12 cellular contexts compared by ENCODE assay signal in the genomic region with DNA sequence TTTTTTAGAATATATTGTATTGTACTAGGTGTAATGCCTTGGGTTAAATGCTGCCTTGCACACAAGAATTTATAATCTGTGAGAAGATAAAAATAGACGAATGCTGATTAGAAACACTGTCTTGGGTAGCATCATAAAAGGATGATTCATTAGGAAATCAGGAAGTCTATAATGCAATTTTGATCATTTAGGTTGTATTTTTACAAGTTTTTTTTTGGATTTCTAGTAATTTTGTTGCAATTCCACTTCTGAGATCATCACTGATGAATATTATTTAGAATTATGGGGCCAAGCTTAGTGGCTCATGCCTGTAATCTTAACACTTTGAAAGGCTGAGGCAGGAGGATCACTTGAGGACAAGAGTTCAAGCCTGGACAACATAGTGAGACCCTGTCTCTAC. TPM values are rescaled to one million over a fixed set of nuclear protein-coding genes. Genes with fewer than 3 reads are reported as not detected.
DNase-seq lines count a peak whose midpoint lies in the region; ATAC-seq and TF ChIP-seq lines count a peak whose summit lies in the region.
"Had no signal": no experiment of that assay in that cellular context is flagged by ENCODE, and none has a peak within 500 bp of the region (broad histone marks: within the 10 kb centered on the region; RNA-seq: fewer than 3 reads in every experiment).

No MANE protein-coding gene starts in this region.

- H3K79me2 ChIP-seq in osteoblast (ENCODE audit: insufficient read depth, low read length) = peaks cover 78% of the 10 kb centered on the region

- peaks cover 25% of the 10 kb centered on the region for H4K20me1 ChIP-seq in osteoblast (ENCODE audit: insufficient read depth, low read length)

- intact Hi-C loops in right cardiac atrium (cut with DNase I) = no loop called here
- intact Hi-C loops in left ventricle myocardium superior (cut with micrococcal nuclease) = no loop called here
- intact Hi-C loops in uterus (cut with DNase I; ENCODE audit: low total_unique reads) = no loop called here

- H3K27ac ChIP-seq in right cardiac atrium (ENCODE audit: low read length) (peak overlapping the region; percentile 26), osteoblast (ENCODE audit: low read depth, low read length) (peak overlapping the region; percentile 99), uterus (peak overlapping the region; percentile 89 to 96)

- H3K36me3 Mint-ChIP-seq in effector memory CD8-positive, alpha-beta T cell (ENCODE audit: insufficient read depth) = peaks cover 17% of the 10 kb centered on the region
- peaks cover 2% of the 10 kb centered on the region for H3K36me3 Mint-ChIP-seq in T-helper 2 cell treated with Interferon-gamma antibody and Interleukin-4, amounts not matched to agents 5 μg/mL and 100 μg/mL, for 36 hours (ENCODE audit: low read depth)

- no peak for DNase-seq in right cardiac atrium
- DNase-seq in left ventricle myocardium superior = no peak
- no peak for DNase-seq in effector memory CD8-positive, alpha-beta T cell
- peak; percentile 43 for DNase-seq in osteoblast (ENCODE audit: insufficient read length, low spot score, missing footprints)
- DNase-seq in uterus = no peak
- DNase-seq in GM13977 (ENCODE audit: low spot score) = no peak
- DNase-seq in T-helper 2 cell treated with Interferon-gamma antibody and Interleukin-4, amounts not matched to agents 5 μg/mL and 100 μg/mL, for 36 hours (ENCODE audit: low spot score) = no peak
- no peak for DNase-seq in islet precursor cell
- DNase-seq: activated T-cell treated with anti-CD3 and anti-CD28 coated beads, Interleukin-2, amount 50 U/mL, for 24 hours; small intestine had no signal

- H2AFZ ChIP-seq in osteoblast (ENCODE audit: low read length) = no peak overlapping the region

- H3K27me3 ChIP-seq in right cardiac atrium (ENCODE audit: control insufficient read depth, insufficient read depth) (no peaks in the 10 kb centered on the region), osteoblast (ENCODE audit: insufficient read depth, low read length) (no peaks in the 10 kb centered on the region), uterus (no peaks in the 10 kb centered on the region)

- 22% methylated on average over 1 of the region's 1 CpG for WGBS in right cardiac atrium

- no peaks in the 10 kb centered on the region for H3K36me3 ChIP-seq in osteoblast (ENCODE audit: insufficient read depth, low read length)
- no peaks in the 10 kb centered on the region for H3K36me3 ChIP-seq in uterus

- in situ Hi-C loops in GM13977 (cut with MboI; ENCODE audit: low pct_unique_long_range_greater_than_20kb, low sequenced_read_pairs, unreplicated experiment) = no loop called here

- no peak overlapping the region for H3K4me3 Mint-ChIP-seq in effector memory CD8-positive, alpha-beta T cell
- H3K4me3 Mint-ChIP-seq in T-helper 2 cell treated with Interferon-gamma antibody and Interleukin-4, amounts not matched to agents 5 μg/mL and 100 μg/mL, for 36 hours = no peak overlapping the region
- H3K4me3 Mint-ChIP-seq: activated CD4-positive, alpha-beta T cell treated with anti-CD3 and anti-CD28 coated beads for 36 hours; activated T-cell treated with anti-CD3 and anti-CD28 coated beads, Interleukin-2, amount 50 U/mL, for 24 hours had no signal

- H3K4me3 ChIP-seq in right cardiac atrium (ENCODE audit: low read length) (no peak overlapping the region), osteoblast (ENCODE audit: insufficient read depth, low read length) (no peak overlapping the region), uterus (no peak overlapping the region)
- H3K4me3 ChIP-seq: GM12878 had no signal

- no peaks in the 10 kb centered on the region for H3K9me3 ChIP-seq in right cardiac atrium (ENCODE audit: control insufficient read depth, low read length)
- no peaks in the 10 kb centered on the region for H3K9me3 ChIP-seq in osteoblast (ENCODE audit: low read depth, low read length)
- no peaks in the 10 kb centered on the region for H3K9me3 ChIP-seq in uterus

- peak overlapping the region; percentile 16 to 69 for H3K27ac Mint-ChIP-seq in effector memory CD8-positive, alpha-beta T cell
- H3K27ac Mint-ChIP-seq in T-helper 2 cell treated with Interferon-gamma antibody and Interleukin-4, amounts not matched to agents 5 μg/mL and 100 μg/mL, for 36 hours = no peak overlapping the region
- H3K27ac Mint-ChIP-seq: activated CD4-positive, alpha-beta T cell treated with anti-CD3 and anti-CD28 coated beads for 36 hours had no signal

- peaks cover 31% of the 10 kb centered on the region for H3K4me1 ChIP-seq in right cardiac atrium (ENCODE audit: control insufficient read depth, insufficient read depth, low read length)
- H3K4me1 ChIP-seq in osteoblast (ENCODE audit: insufficient read depth, low read length) = peaks cover 69% of the 10 kb centered on the region
- H3K4me1 ChIP-seq in uterus = peaks cover 20 to 24% of the 10 kb centered on the region in 2 donors

- TF ChIP-seq CTCF in osteoblast (IDR thresholded peaks at IDR 0.05; ENCODE audit: extremely low read depth, low read depth, low read length) = no peak
- TF ChIP-seq CTCF in uterus (IDR thresholded peaks at IDR 0.05) = no peak
- no peak for TF ChIP-seq CTCF in GM13977 (IDR thresholded peaks at IDR 0.05; ENCODE audit: extremely low read depth, insufficient read depth, missing control alignments)

- H3K9me3 Mint-ChIP-seq in effector memory CD8-positive, alpha-beta T cell = no peaks in the 10 kb centered on the region
- H3K9me3 Mint-ChIP-seq in T-helper 2 cell treated with Interferon-gamma antibody and Interleukin-4, amounts not matched to agents 5 μg/mL and 100 μg/mL, for 36 hours = no peaks in the 10 kb centered on the region
- H3K9me3 Mint-ChIP-seq: activated T-cell treated with anti-CD3 and anti-CD28 coated beads, Interleukin-2, amount 50 U/mL, for 24 hours had no signal

- ATAC-seq in right cardiac atrium = no peak
- no peak for ATAC-seq in left ventricle myocardium superior
- ATAC-seq in effector memory CD8-positive, alpha-beta T cell (replicated peaks) = no peak
- ATAC-seq: activated CD4-positive, alpha-beta T cell treated with anti-CD3 and anti-CD28 coated beads for 36 hours had no signal

- TF ChIP-seq POLR2A in uterus (IDR thresholded peaks at IDR 0.05) = no peak

- H3K4me1 Mint-ChIP-seq in effector memory CD8-positive, alpha-beta T cell (ENCODE audit: low read depth in 2 of 2) = peaks cover 42 to 50% of the 10 kb centered on the region in 2 donors
- peaks cover 42% of the 10 kb centered on the region for H3K4me1 Mint-ChIP-seq in T-helper 2 cell treated with Interferon-gamma antibody and Interleukin-4, amounts not matched to agents 5 μg/mL and 100 μg/mL, for 36 hours (ENCODE audit: low read depth)

- H3K27me3 Mint-ChIP-seq in effector memory CD8-positive, alpha-beta T cell = no peaks in the 10 kb centered on the region
- no peaks in the 10 kb centered on the region for H3K27me3 Mint-ChIP-seq in T-helper 2 cell treated with Interferon-gamma antibody and Interleukin-4, amounts not matched to agents 5 μg/mL and 100 μg/mL, for 36 hours (ENCODE audit: low read depth)
- H3K27me3 Mint-ChIP-seq: activated CD4-positive, alpha-beta T cell treated with anti-CD3 and anti-CD28 coated beads for 36 hours; activated T-cell treated with anti-CD3 and anti-CD28 coated beads, Interleukin-2, amount 50 U/mL, for 24 hours had no signal

- peak overlapping the region; percentile 42 for H3K4me2 ChIP-seq in osteoblast (ENCODE audit: insufficient read depth, low read length)

RNA-seq across cellular contexts. Expression of a gene that starts 29.6 kb away (rescaled TPM):
- 10 to 100 TPM; 35.2 to 50.5 (median 37.8) TPM for total RNA-seq in right cardiac atrium
- 19.1 TPM for polyA plus RNA-seq in right cardiac atrium
- total RNA-seq in left ventricle myocardium superior = 22.4 TPM
- total RNA-seq in osteoblast = 76.4 and 85.5 TPM in 2 replicates
- 10 to 100 TPM; 27.4 to 79.2 (median 55.3) TPM for total RNA-seq in uterus

RNA-seq across cellular contexts. Expression of a gene that starts 58.9 kb away (rescaled TPM):
- total RNA-seq in right cardiac atrium = 1 to 10 TPM; 1.8 to 4.8 (median 2.4) TPM
- polyA plus RNA-seq in right cardiac atrium = 1.8 TPM
- 1.5 TPM for total RNA-seq in left ventricle myocardium superior
- total RNA-seq in osteoblast = 2.9 and 3.6 TPM in 2 replicates
- total RNA-seq in uterus = 10 to 100 TPM in 2 of 4 donors, 1 to 10 TPM in 2; 1.2 to 16.9 (median 8.5) TPM

RNA-seq across cellular contexts. Expression of a gene that starts 59.1 kb away (rescaled TPM):
- total RNA-seq in right cardiac atrium = 10 to 100 TPM; 13.0 to 18.3 (median 14.9) TPM
- polyA plus RNA-seq in right cardiac atrium = 16.3 TPM
- 13.6 TPM for total RNA-seq in left ventricle myocardium superior
- 5.3 and 5.8 TPM in 2 replicates for total RNA-seq in osteoblast
- total RNA-seq in uterus = 10 to 100 TPM in 3 of 4 donors, 1 to 10 TPM in 1; 7.1 to 19.9 (median 11.0) TPM

Comparison
In these comparisons a context has a peak if more than half of its experiments do, and no peak if none do; other contexts are left out.
1. H3K27ac ChIP-seq: peak in every context shown above with its lines; median percentile 99 in osteoblast; 92 in uterus; 26 in right cardiac atrium.